Comparison of ENCODE assay signal across 25 cellular contexts in the genomic region with DNA sequence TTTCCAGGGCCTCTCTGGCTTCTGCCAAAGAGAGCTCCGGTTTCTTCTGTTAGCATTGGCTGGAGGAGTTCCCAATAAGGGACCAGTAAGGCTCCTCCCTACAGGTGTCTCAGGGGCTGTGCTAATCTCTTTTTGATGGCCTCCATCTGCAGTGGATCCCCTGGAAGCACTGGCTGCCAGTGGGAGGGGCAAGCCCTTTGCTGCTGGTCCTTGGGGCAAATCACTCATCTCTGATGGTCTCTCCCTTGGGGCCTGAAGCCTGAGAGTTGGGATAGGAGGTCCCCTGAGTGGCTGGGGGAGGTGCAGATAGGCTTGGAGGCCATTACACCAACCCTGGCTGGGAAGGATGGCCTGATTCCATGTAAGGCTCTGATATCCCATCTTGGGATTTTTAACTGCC.
A peak's percentile ranks its signal among the peaks of the same experiment; 100 is the strongest.
DNase-seq lines count a peak whose midpoint lies in the region; ATAC-seq and TF ChIP-seq lines count a peak whose summit lies in the region.
"Had no signal": no experiment of that assay in that cellular context is flagged by ENCODE, and none has a peak within 500 bp of the region (broad histone marks: within the 10 kb centered on the region; RNA-seq: fewer than 3 reads in every experiment).

No MANE protein-coding gene starts in this region.

- H3K27me3 ChIP-seq in neural progenitor cell (no peaks in the 10 kb centered on the region), SK-N-SH (ENCODE audit: insufficient read depth) (no peaks in the 10 kb centered on the region)
- H3K27me3 ChIP-seq: left lung, upper lobe of right lung had no signal

- no peaks in the 10 kb centered on the region for H3K9me3 ChIP-seq in neural progenitor cell (ENCODE audit: low read depth)
- no peaks in the 10 kb centered on the region for H3K9me3 ChIP-seq in SK-N-SH
- H3K9me3 ChIP-seq: left lung, prostate gland, suprapubic skin, upper lobe of right lung had no signal

- peak overlapping the region; percentile 9 for H2AFZ ChIP-seq in neural progenitor cell (replicated peaks)
- H2AFZ ChIP-seq in SK-N-SH (ENCODE audit: low read depth): no peak overlapping the region

- H3K27me3 Mint-ChIP-seq in neural progenitor cell (ENCODE audit: insufficient read depth, low read depth): peaks cover 12% of the 10 kb centered on the region

- no peak overlapping the region for H3K4me3 Mint-ChIP-seq in neural progenitor cell
- H3K4me3 Mint-ChIP-seq: activated CD4-positive, alpha-beta memory T cell treated with anti-CD3 and anti-CD28 coated beads for 36 hours; activated naive CD8-positive, alpha-beta T cell; CD4-positive, alpha-beta memory T cell; IgD-negative memory B cell; immature natural killer cell had no signal

- H3K4me3 ChIP-seq in neural progenitor cell (no peak overlapping the region), SK-N-SH (ENCODE audit: low read depth in 2 of 2, low read length in 1 of 2) (no peak overlapping the region)
- H3K4me3 ChIP-seq: left lung, prostate gland, suprapubic skin, upper lobe of right lung had no signal

- H3K36me3 Mint-ChIP-seq in neural progenitor cell: no peaks in the 10 kb centered on the region
- H3K36me3 Mint-ChIP-seq: activated CD4-positive, alpha-beta memory T cell treated with anti-CD3 and anti-CD28 coated beads for 36 hours; activated naive CD8-positive, alpha-beta T cell; CD4-positive, alpha-beta memory T cell; immature natural killer cell had no signal

- peak; percentile 12 for DNase-seq in DMS 273 treated with DMSO at 0.1 percent for 48 hours (lab: John Stamatoyannopoulos, UW)
- DNase-seq in NCI-H2171 (lab: John Stamatoyannopoulos, UW): peak; percentile 63
- peak; percentile 58 for DNase-seq in ecto neural progenitor cell (ENCODE audit: low spot score)
- DNase-seq in neural progenitor cell (ENCODE audit: low spot score): peak; percentile 61
- no peak for DNase-seq in SK-N-SH
- DNase-seq: activated CD4-positive, alpha-beta memory T cell treated with anti-CD3 and anti-CD28 coated beads for 36 hours; anterior cingulate cortex; CD4-positive, alpha-beta memory T cell; foreskin fibroblast; immature natural killer cell; left lung; NCI-H1092; NCI-H2081; nucleus accumbens; stimulated activated naive CD4-positive, alpha-beta T cell; T-helper 1 cell; upper lobe of right lung had no signal

- WGBS in SK-N-SH (ENCODE audit: low lambda C conversion rate): 54% methylated on average over 1 of the region's 1 CpG

- H3K9ac ChIP-seq in neural progenitor cell (no peak overlapping the region), SK-N-SH (no peak overlapping the region)

- no peak for ATAC-seq in HG02970 (IDR thresholded peaks at IDR 0.05; ENCODE audit: low FRiP score, unreplicated experiment)
- ATAC-seq in HG02973 (IDR thresholded peaks at IDR 0.05; ENCODE audit: unreplicated experiment): no peak
- ATAC-seq: activated CD4-positive, CD25-positive, alpha-beta regulatory T cell treated with anti-CD3 and anti-CD28 coated beads, Interleukin-2, amount 50 U/mL, for 24 hours; esophagus mucosa; left lung; upper lobe of right lung had no signal

- H3F3A ChIP-seq in neural progenitor cell (ENCODE audit: low read depth): no peaks in the 10 kb centered on the region
- H3F3A ChIP-seq in SK-N-SH (replicated peaks; ENCODE audit: insufficient read depth): no peaks in the 10 kb centered on the region

- no peaks in the 10 kb centered on the region for H4K20me1 ChIP-seq in neural progenitor cell (ENCODE audit: low read depth)
- H4K20me1 ChIP-seq in SK-N-SH (ENCODE audit: insufficient read depth): no peaks in the 10 kb centered on the region

- H3K36me3 ChIP-seq in neural progenitor cell (no peaks in the 10 kb centered on the region), SK-N-SH (replicated peaks in 1 of 2; ENCODE audit: control insufficient read depth in 1 of 2, insufficient read depth in 2 of 2, low read length in 1 of 2) (no peaks in the 10 kb centered on the region)
- H3K36me3 ChIP-seq: left lung, prostate gland, suprapubic skin, upper lobe of right lung had no signal

- POLR2A ChIA-PET in SK-N-SH (lab: Yijun Ruan, JAX): no interaction called here

- H3K9me2 ChIP-seq in SK-N-SH: no peaks in the 10 kb centered on the region

- TF ChIP-seq RAD21 in SK-N-SH (IDR thresholded peaks at IDR 0.05; ENCODE audit: low read length): no peak

- no peak for TF ChIP-seq EP300 in SK-N-SH (IDR thresholded peaks at IDR 0.05; ENCODE audit: borderline replicate concordance in 1 of 2, low read depth in 1 of 2, low read length in 1 of 2)

- H3K27ac Mint-ChIP-seq in neural progenitor cell: no peak overlapping the region
- H3K27ac Mint-ChIP-seq: activated CD4-positive, alpha-beta memory T cell treated with anti-CD3 and anti-CD28 coated beads for 36 hours; activated naive CD8-positive, alpha-beta T cell; IgD-negative memory B cell; immature natural killer cell had no signal

- H3K9me3 Mint-ChIP-seq in neural progenitor cell: no peaks in the 10 kb centered on the region
- H3K9me3 Mint-ChIP-seq: activated CD4-positive, alpha-beta memory T cell treated with anti-CD3 and anti-CD28 coated beads for 36 hours; CD4-positive, alpha-beta memory T cell; IgD-negative memory B cell; immature natural killer cell had no signal

- peaks cover 6% of the 10 kb centered on the region for H3K4me1 Mint-ChIP-seq in neural progenitor cell
- H3K4me1 Mint-ChIP-seq: CD4-positive, alpha-beta memory T cell; IgD-negative memory B cell; immature natural killer cell had no signal

- H3K4me2 ChIP-seq in neural progenitor cell (peak overlapping the region; percentile 32), SK-N-SH (no peak overlapping the region)

- H3K27ac ChIP-seq in neural progenitor cell (no peak overlapping the region), SK-N-SH (ENCODE audit: low read depth in 2 of 2, low read length in 1 of 2) (no peak overlapping the region)
- H3K27ac ChIP-seq: left lung, prostate gland, suprapubic skin, upper lobe of right lung had no signal

- no peaks in the 10 kb centered on the region for H3K79me2 ChIP-seq in neural progenitor cell (ENCODE audit: low read depth)
- H3K79me2 ChIP-seq in SK-N-SH (ENCODE audit: insufficient read depth): no peaks in the 10 kb centered on the region

- no peak for TF ChIP-seq CTCF in neural progenitor cell (IDR thresholded peaks at IDR 0.05)
- no peak for TF ChIP-seq CTCF in SK-N-SH (IDR thresholded peaks at IDR 0.05)

- CTCF ChIA-PET in SK-N-SH (lab: Yijun Ruan, JAX): no interaction called here

- peaks cover 28% of the 10 kb centered on the region for H3K4me1 ChIP-seq in neural progenitor cell
- peaks cover 0 to 12% of the 10 kb centered on the region in 2 experiments; a peak in 1 of 4 replicates for H3K4me1 ChIP-seq in SK-N-SH (ENCODE audit: control insufficient read depth in 1 of 2, insufficient read depth in 2 of 2, low read depth in 1 of 2, low read length in 1 of 2)
- H3K4me1 ChIP-seq: left lung, prostate gland, suprapubic skin, upper lobe of right lung had no signal

TF ChIP-seq in SK-N-SH, 30 proteins besides CTCF, POLR2A, EP300 and RAD21:
- TF ChIP-seq, protein P1, sequence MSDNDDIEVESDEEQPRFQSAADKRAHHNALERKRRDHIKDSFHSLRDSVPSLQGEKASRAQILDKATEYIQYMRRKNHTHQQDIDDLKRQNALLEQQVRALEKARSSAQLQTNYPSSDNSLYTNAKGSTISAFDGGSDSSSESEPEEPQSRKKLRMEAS (IDR thresholded peaks at IDR 0.05; ENCODE audit: low read depth): no peak
- no peak for TF ChIP-seq RCOR1 (IDR thresholded peaks at IDR 0.05; ENCODE audit: low read length)
- TF ChIP-seq SMC3 (IDR thresholded peaks at IDR 0.05; ENCODE audit: low read depth, low read length): no peak
- TF ChIP-seq MXI1 (IDR thresholded peaks at IDR 0.05; ENCODE audit: low read depth, low read length): no peak
- TF ChIP-seq EZH2phosphoT487 (IDR thresholded peaks at IDR 0.05; ENCODE audit: borderline replicate concordance, low read depth): no peak
- no peak for TF ChIP-seq GATA2 (CRISPR knock-in tag; IDR thresholded peaks at IDR 0.05)
- TF ChIP-seq RXRA (IDR thresholded peaks at IDR 0.05; ENCODE audit: borderline replicate concordance, low read depth): no peak
- no peak for TF ChIP-seq TCF12 (IDR thresholded peaks at IDR 0.05)
- TF ChIP-seq SIN3A (IDR thresholded peaks at IDR 0.05; ENCODE audit: borderline replicate concordance, low read depth, low read length): no peak
- no peak for TF ChIP-seq TEAD4 (IDR thresholded peaks at IDR 0.05; ENCODE audit: borderline replicate concordance, insufficient read depth)
- no peak for TF ChIP-seq RFX5 (IDR thresholded peaks at IDR 0.05; ENCODE audit: low read length)
- no peak for TF ChIP-seq NRF1 (IDR thresholded peaks at IDR 0.05; ENCODE audit: low read depth, low read length)
